ENCODE assay signal across 8 cellular contexts in the genomic region with DNA sequence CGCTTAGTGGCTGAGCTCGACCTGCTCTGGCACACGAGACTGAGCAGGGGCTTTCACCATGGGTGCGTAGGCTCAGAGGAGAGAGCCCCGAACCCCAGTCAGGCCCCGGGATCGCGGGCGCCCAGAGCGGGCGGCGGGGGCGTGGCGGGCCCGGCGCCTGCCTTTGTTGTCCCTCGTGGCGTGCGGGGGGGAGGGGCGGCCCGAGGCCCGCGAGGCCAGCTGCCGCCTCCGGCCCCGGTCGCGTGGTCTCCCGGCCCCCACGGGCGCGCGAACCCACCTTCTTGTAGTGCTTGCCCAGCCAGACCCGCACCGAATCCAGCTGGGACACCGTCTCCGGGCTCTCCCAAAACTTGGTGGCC. TPM values are rescaled to one million over a fixed set of nuclear protein-coding genes. Genes with fewer than 3 reads are reported as not detected.
DNase-seq lines count a peak whose midpoint lies in the region; ATAC-seq and TF ChIP-seq lines count a peak whose summit lies in the region.

No MANE protein-coding gene starts in this region.

- in situ Hi-C loops in IMR-90 (cut with MboI; ENCODE audit: low sequenced_read_pairs) = no loop called here

- peak overlapping the region; percentile 79 for H3K4ac ChIP-seq in IMR-90 (ENCODE audit: low read depth, low read length)

- no peaks in the 10 kb centered on the region for H3K4me1 Mint-ChIP-seq in Calu3 (ENCODE audit: low read depth, unreplicated experiment)

- H2AFZ ChIP-seq in IMR-90 (replicated peaks; ENCODE audit: low read length, poor library complexity) = peak overlapping the region; percentile 98

- intact Hi-C loops in Calu3 (cut with micrococcal nuclease; ENCODE audit: unreplicated experiment) = no loop called here
- intact Hi-C loops in IMR-90 (cut with micrococcal nuclease) = no loop called here

- H3K23ac ChIP-seq in IMR-90 (ENCODE audit: low read depth, low read length) = peak overlapping the region; percentile 70; the same call in 1 of the 2 replicates

- H3K9me1 ChIP-seq in IMR-90 (ENCODE audit: insufficient read depth, low read length) = peaks cover 3% of the 10 kb centered on the region; the same call in 1 of the 2 replicates

- peak; percentile 65 for DNase-seq in Calu3
- no peak for DNase-seq in IMR-90
- DNase-seq in activated CD4-positive, alpha-beta T cell treated with anti-CD3 and anti-CD28 coated beads, Interleukin-2, amount 50 U/mL, for 1 hour = peak; percentile 53
- peak; percentile 55 for DNase-seq in effector CD8-positive, alpha-beta T cell (lab: John Stamatoyannopoulos, UW)
- peak; percentile 59 for DNase-seq in midbrain (lab: John Stamatoyannopoulos, UW)
- peak; percentile 20 to 38 for DNase-seq in stimulated activated CD8-positive, alpha-beta memory T cell treated with anti-CD3 and anti-CD28 coated beads, Interleukin-2, amount 100 ng/mL, for 1 hour (ENCODE audit: low read depth in 2 of 2)
- DNase-seq in OCI-M2 (lab: John Stamatoyannopoulos, UW; ENCODE audit: unreplicated experiment) = no peak

- no peaks in the 10 kb centered on the region for H3K9me3 ChIP-seq in IMR-90 (ENCODE audit: control insufficient read depth, insufficient read depth, low read length)

- peak overlapping the region; percentile 2 to 43; a peak in 3 of 4 replicates for H4K8ac ChIP-seq in IMR-90 (ENCODE audit: low read depth in 2 of 2, low read length in 2 of 2)

- no peak for TF ChIP-seq POLR2A in IMR-90 (IDR thresholded peaks at IDR 0.05; ENCODE audit: low read depth, low read length)

- peak overlapping the region; percentile 88 for H3K9ac ChIP-seq in IMR-90 (ENCODE audit: low read depth, low read length)

- H3K79me1 ChIP-seq in IMR-90 (ENCODE audit: low read depth in 1 of 2, low read length in 2 of 2) = peaks cover 3 to 37% of the 10 kb centered on the region in 2 experiments; a peak in 3 of 4 replicates

- no peak overlapping the region for H2BK20ac ChIP-seq in IMR-90 (ENCODE audit: low read depth, low read length)

- H2BK15ac ChIP-seq in IMR-90 (ENCODE audit: low read depth, low read length) = no peak overlapping the region

- H4K91ac ChIP-seq in IMR-90 (ENCODE audit: insufficient read depth, low read depth, low read length) = peak overlapping the region; percentile 15; the same call in 1 of the 2 replicates

- H3K4me2 ChIP-seq in IMR-90 (ENCODE audit: low read depth, low read length) = peak overlapping the region; percentile 98

- peaks cover 2% of the 10 kb centered on the region for H3K4me1 ChIP-seq in IMR-90 (ENCODE audit: control insufficient read depth, insufficient read depth, low read length)

- H2BK5ac ChIP-seq in IMR-90 (ENCODE audit: low read depth, low read length, poor library complexity, severe bottlenecking) = peak overlapping the region; percentile 62

- peaks cover 39% of the 10 kb centered on the region for H4K20me1 ChIP-seq in IMR-90 (ENCODE audit: insufficient read depth, low read length)

- peak overlapping the region; percentile 92 for H3K27ac Mint-ChIP-seq in Calu3 (ENCODE audit: unreplicated experiment)

- H3K14ac ChIP-seq in IMR-90 (replicated peaks; ENCODE audit: low read depth, low read length) = peak overlapping the region; percentile 93

- H3K27me3 Mint-ChIP-seq in Calu3 (ENCODE audit: unreplicated experiment) = no peaks in the 10 kb centered on the region

- peak overlapping the region; percentile 61 for H3K4me3 ChIP-seq in IMR-90 (ENCODE audit: insufficient read depth, low read depth, low read length)

- 0% methylated on average over 16 of the region's 37 CpGs; no CpG with 5 or more reads in 1 of the 2 experiments for WGBS in IMR-90 (ENCODE audit: extremely low coverage in 2 of 2, insufficient read length in 1 of 2), 2 experiments

- peak overlapping the region; percentile 0; the same call in 1 of the 2 replicates for H3K18ac ChIP-seq in IMR-90 (ENCODE audit: low read depth, low read length)

- no peaks in the 10 kb centered on the region for H3K27me3 ChIP-seq in IMR-90 (ENCODE audit: control insufficient read depth, insufficient read depth, low read length)

- 0 out of 2 replicates have a peak, but pooled peaks cover 2% of the 10 kb centered on the region for H3K36me3 ChIP-seq in IMR-90 (ENCODE audit: control insufficient read depth, insufficient read depth, low read length)

- dilution Hi-C loops in IMR-90 (cut with HindIII; ENCODE audit: low sequenced_read_pairs, unreplicated experiment) = no loop called here

- TF ChIP-seq CTCF in Calu3 (IDR thresholded peaks at IDR 0.05; ENCODE audit: unreplicated experiment) = no peak
- TF ChIP-seq CTCF in IMR-90 (conservative IDR thresholded peaks at IDR 0.05; ENCODE audit: low read depth, low read length) = no peak

- peak overlapping the region; percentile 91 for H2AK9ac ChIP-seq in IMR-90 (replicated peaks; ENCODE audit: low read depth, low read length, poor library complexity)

- H4K5ac ChIP-seq in IMR-90 (ENCODE audit: low read depth, low read length) = 0 out of 2 replicates have a peak overlapping the region, but pooled peaks have one; percentile 4

- POLR2A ChIA-PET in IMR-90 (lab: Charles Lee; ENCODE audit: unreplicated experiment) = no interaction called here

- CTCF ChIA-PET in Calu3 (lab: Charles Lee) (no interaction called here), IMR-90 (lab: Yijun Ruan, JAX) (no interaction called here)

- ATAC-seq in GM21423 (IDR thresholded peaks at IDR 0.05; ENCODE audit: unreplicated experiment) (peak; percentile 33), IMR-90 (ENCODE audit: low read depth) (peak; percentile 63)

- H3K4me3 Mint-ChIP-seq in Calu3 (ENCODE audit: low read depth, unreplicated experiment) = peak overlapping the region; percentile 98

- BruUV-seq in Calu3 (replicated peaks; lab: Mats Ljungman, UMichigan) (no TSS peak), IMR-90 (replicated peaks; lab: Mats Ljungman, UMichigan) (no TSS peak)

- H2BK120ac ChIP-seq in IMR-90 (ENCODE audit: low read depth, low read length) = no peak overlapping the region

- H3K27ac ChIP-seq in IMR-90 (ENCODE audit: insufficient read depth, low read length) = peak overlapping the region; percentile 88

- H2AK5ac ChIP-seq in IMR-90 (ENCODE audit: low read depth, low read length) = peak overlapping the region; percentile 89

- TF ChIP-seq RAD21 in IMR-90 (IDR thresholded peaks at IDR 0.05; ENCODE audit: low read length) = no peak

- no peaks in the 10 kb centered on the region for H3K9me3 Mint-ChIP-seq in Calu3 (ENCODE audit: low read depth, unreplicated experiment)

- H3K36me3 Mint-ChIP-seq in Calu3 (ENCODE audit: insufficient read depth, unreplicated experiment) = peaks cover 42% of the 10 kb centered on the region

- H3K56ac ChIP-seq in IMR-90 (ENCODE audit: extremely low read depth, insufficient read depth, low read length) = peak overlapping the region; percentile 36; the same call in 1 of the 2 replicates

TF ChIP-seq in IMR-90, 13 proteins besides CTCF, POLR2A, EP300 and RAD21:
- TF ChIP-seq MXI1 (IDR thresholded peaks at IDR 0.05; ENCODE audit: borderline replicate concordance, low read depth, low read length) = peak; percentile 95
- TF ChIP-seq RCOR1 (IDR thresholded peaks at IDR 0.05; ENCODE audit: insufficient replicate concordance, low read length) = no peak

RNA-seq across cellular contexts. Expression of a gene that starts 0.4 kb away (rescaled TPM):
- 122 and 127 TPM in 2 replicates for total RNA-seq in Calu3 (2022)
- 39.6 and 51.4 TPM in 2 replicates for total RNA-seq in IMR-90 (2012; rRNA removed)
- 18.6 and 20.0 TPM in 2 replicates for polyA plus RNA-seq in IMR-90 (2012; rRNA removed)
- 6.6 and 9.6 TPM in 2 replicates for polyA plus RNA-seq in IMR-90 (2012; cell fraction: cytosol; rRNA removed)
- 17.9 and 20.3 TPM in 2 replicates for polyA plus RNA-seq in IMR-90 (2012; cell fraction: nucleus; rRNA removed; ENCODE audit: low replicate concordance)

RNA-seq across cellular contexts. Expression of a gene that starts 21.6 kb away (rescaled TPM):
- total RNA-seq in Calu3 (2022) = 71.1 and 75.4 TPM in 2 replicates
- 51.7 and 57.2 TPM in 2 replicates for total RNA-seq in IMR-90 (2012; rRNA removed)
- 55.6 and 63.0 TPM in 2 replicates for polyA plus RNA-seq in IMR-90 (2012; rRNA removed)
- 37.1 and 45.6 TPM in 2 replicates for polyA plus RNA-seq in IMR-90 (2012; cell fraction: cytosol; rRNA removed)
- polyA plus RNA-seq in IMR-90 (2012; cell fraction: nucleus; rRNA removed; ENCODE audit: low replicate concordance) = 104 and 239 TPM in 2 replicates

Comparison
In these comparisons a context has a peak if more than half of its experiments do, and no peak if none do; other contexts are left out.
1. DNase-seq: peak in Calu3 (single experiment), activated CD4-positive, alpha-beta T cell treated with anti-CD3 and anti-CD28 coated beads, Interleukin-2, amount 50 U/mL, for 1 hour (single experiment), effector CD8-positive, alpha-beta T cell (single experiment), midbrain (single experiment) and stimulated activated CD8-positive, alpha-beta memory T cell treated with anti-CD3 and anti-CD28 coated beads, Interleukin-2, amount 100 ng/mL, for 1 hour (2 of 2); none in IMR-90 (single experiment) and OCI-M2 (single experiment).